ENCODE assay signal across 8 cellular contexts in the genomic region with DNA sequence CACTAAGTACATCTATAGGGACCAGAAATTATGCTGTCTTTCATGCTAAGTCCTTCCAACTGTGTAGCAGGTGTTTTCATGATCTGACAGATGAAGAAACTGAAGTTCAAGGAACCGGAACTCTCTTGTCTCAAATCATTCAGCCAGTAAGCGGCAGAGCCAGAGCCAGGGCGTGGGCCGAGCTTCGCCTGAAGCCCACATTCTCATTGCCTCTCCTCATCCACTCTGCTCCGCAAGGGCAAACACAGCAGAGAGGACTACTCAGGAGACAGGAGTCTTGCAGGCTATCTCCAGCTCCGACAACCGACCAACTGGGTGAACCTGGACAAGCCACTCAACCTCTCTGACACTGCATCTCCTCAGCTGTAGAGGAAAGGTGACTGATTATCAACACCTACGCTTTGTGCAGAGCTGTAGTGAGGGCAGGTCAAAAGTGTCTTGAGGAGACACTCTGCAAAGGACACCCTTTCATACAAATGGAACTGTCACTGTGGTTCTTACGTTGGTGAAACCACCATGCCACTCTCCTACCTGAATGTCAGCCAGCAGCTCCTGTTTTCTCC.
A peak's percentile ranks its signal among the peaks of the same experiment; 100 is the strongest.
DNase-seq lines count a peak whose midpoint lies in the region; ATAC-seq and TF ChIP-seq lines count a peak whose summit lies in the region.
"Had no signal": no experiment of that assay in that cellular context is flagged by ENCODE, and none has a peak within 500 bp of the region (broad histone marks: within the 10 kb centered on the region; RNA-seq: fewer than 3 reads in every experiment).

No MANE protein-coding gene starts in this region.

- H3K4me3 Mint-ChIP-seq in natural killer cell treated with Interleukin-12 subunit alpha and Interleukin-12 subunit beta and Interleukin-15 and Interleukin-18, amount 100 ng/mL, for 72 hours: peak overlapping the region; percentile 67

- H3K4me1 Mint-ChIP-seq in natural killer cell treated with Interleukin-12 subunit alpha and Interleukin-12 subunit beta and Interleukin-15 and Interleukin-18, amount 100 ng/mL, for 72 hours (ENCODE audit: low read depth in 2 of 2): peaks cover 36 to 48% of the 10 kb centered on the region in 2 donors

- peak overlapping the region; percentile 73 to 81 for H3K27ac Mint-ChIP-seq in natural killer cell treated with Interleukin-12 subunit alpha and Interleukin-12 subunit beta and Interleukin-15 and Interleukin-18, amount 100 ng/mL, for 72 hours

- H3K36me3 ChIP-seq in OCI-LY1 (ENCODE audit: insufficient read depth, low read length): no peaks in the 10 kb centered on the region
- peaks cover 0 to 18% (median 0%) of the 10 kb centered on the region in 3 donors for H3K36me3 ChIP-seq in tibial nerve

- H3K9me3 Mint-ChIP-seq in natural killer cell treated with Interleukin-12 subunit alpha and Interleukin-12 subunit beta and Interleukin-15 and Interleukin-18, amount 100 ng/mL, for 72 hours: no peaks in the 10 kb centered on the region

- peaks cover 4% of the 10 kb centered on the region for H3K36me3 Mint-ChIP-seq in natural killer cell treated with Interleukin-12 subunit alpha and Interleukin-12 subunit beta and Interleukin-15 and Interleukin-18, amount 100 ng/mL, for 72 hours

- TF ChIP-seq CTCF in OCI-LY1 (IDR thresholded peaks at IDR 0.05; ENCODE audit: low read length) (no peak), tibial nerve (IDR thresholded peaks at IDR 0.05) (no peak)

- H3K27ac ChIP-seq in OCI-LY1 (ENCODE audit: low read depth, low read length, poor library complexity, severe bottlenecking) (peak overlapping the region; percentile 25), tibial nerve (peak overlapping the region in 1 of 4 donors; percentile 6)
- H3K27ac ChIP-seq: psoas muscle had no signal

- H3F3A ChIP-seq in OCI-LY1 (ENCODE audit: insufficient read depth, low read length): no peaks in the 10 kb centered on the region

- H3K9me3 ChIP-seq in OCI-LY1 (ENCODE audit: low read length): no peaks in the 10 kb centered on the region
- H3K9me3 ChIP-seq in tibial nerve: no peaks in the 10 kb centered on the region
- H3K9me3 ChIP-seq: psoas muscle had no signal

- no peak overlapping the region for H2AFZ ChIP-seq in OCI-LY1 (ENCODE audit: low read length)

- TF ChIP-seq EP300 in tibial nerve (IDR thresholded peaks at IDR 0.05): no peak

- no peak overlapping the region for H3K9ac ChIP-seq in OCI-LY1 (ENCODE audit: low read length)

- ATAC-seq in GM18505 (IDR thresholded peaks at IDR 0.05; ENCODE audit: unreplicated experiment): peak; percentile 42
- ATAC-seq in GM21528 (IDR thresholded peaks at IDR 0.05; ENCODE audit: low FRiP score, unreplicated experiment): peak; percentile 46
- peak in 1 of 2 donors; percentile 36 for ATAC-seq in natural killer cell treated with Interleukin-12 subunit alpha and Interleukin-12 subunit beta and Interleukin-15 and Interleukin-18, amount 100 ng/mL, for 72 hours

- DNase-seq in natural killer cell treated with Interleukin-12 subunit alpha and Interleukin-12 subunit beta and Interleukin-15 and Interleukin-18, amount 100 ng/mL, for 72 hours (ENCODE audit: low spot score): no peak
- DNase-seq in NCI-H146 (lab: John Stamatoyannopoulos, UW) (no peak), NCI-H1930 (lab: John Stamatoyannopoulos, UW) (no peak), tibial nerve (ENCODE audit: low spot score in 2 of 2) (no peak)

- peaks cover 40% of the 10 kb centered on the region for H3K4me1 ChIP-seq in OCI-LY1 (ENCODE audit: insufficient read depth, low read length, severe bottlenecking)
- H3K4me1 ChIP-seq in tibial nerve: peaks cover 0 to 37% (median 6%) of the 10 kb centered on the region in 4 donors

- TF ChIP-seq POLR2A in GM18505 (IDR thresholded peaks at IDR 0.05; ENCODE audit: borderline replicate concordance, extremely low read depth, insufficient read depth, insufficient read length) (peak; percentile 79), tibial nerve (IDR thresholded peaks at IDR 0.05) (no peak)

- H3K4me3 ChIP-seq in OCI-LY1 (ENCODE audit: low read depth, low read length, poor library complexity, severe bottlenecking): no peak overlapping the region
- no peak overlapping the region for H3K4me3 ChIP-seq in tibial nerve
- H3K4me3 ChIP-seq: psoas muscle had no signal

- H3K27me3 ChIP-seq in OCI-LY1 (ENCODE audit: insufficient read depth, low read length) (no peaks in the 10 kb centered on the region), tibial nerve (no peaks in the 10 kb centered on the region)

- H3K9me2 ChIP-seq in OCI-LY1 (ENCODE audit: low read depth, low read length): no peaks in the 10 kb centered on the region

- WGBS in tibial nerve, 2 donors: 77 to 79% methylated on average over 10 of the region's 10 CpGs

- peak overlapping the region; percentile 35 for H3K4me2 ChIP-seq in OCI-LY1 (ENCODE audit: low read length)

- no peaks in the 10 kb centered on the region for H3K79me2 ChIP-seq in OCI-LY1 (ENCODE audit: insufficient read depth, low read length)

- H4K20me1 ChIP-seq in OCI-LY1 (ENCODE audit: insufficient read depth, low read length): no peaks in the 10 kb centered on the region

- no peaks in the 10 kb centered on the region for H3K27me3 Mint-ChIP-seq in natural killer cell treated with Interleukin-12 subunit alpha and Interleukin-12 subunit beta and Interleukin-15 and Interleukin-18, amount 100 ng/mL, for 72 hours
